In genomic region chr6:5003604-5004372, GRCh38 we compare ENCODE assay signal across 8 cellular contexts. TPM values are rescaled to one million over a fixed set of nuclear protein-coding genes. Genes with fewer than 3 reads are reported as not detected.
DNase-seq lines count a peak whose midpoint lies in the region; ATAC-seq, FAIRE-seq and TF ChIP-seq lines count a peak whose summit lies in the region.

TSS of gene RPP40 (minus strand) at chr6:5004037. CDS start at chr6:5004002, 35 bp downstream.

- H3K4me2 ChIP-seq in HepG2 (ENCODE audit: low read depth, low read length): peak within 1 kb of the TSS; percentile 94

- H3K36me3 ChIP-seq in HepG2 (replicated peaks in 1 of 2; ENCODE audit: control insufficient read depth in 1 of 2, insufficient read depth in 2 of 2, low read length in 2 of 2): peaks cover 8 to 25% of the 10 kb centered on the region in 2 experiments

- H3K27ac ChIP-seq in C4-2B (peak within 1 kb of the TSS; percentile 65), HepG2 (ENCODE audit: extremely low read length, insufficient read depth, low read length) (peak within 1 kb of the TSS; percentile 96)

- WGBS in HepG2 (ENCODE audit: low lambda C conversion rate): under 1% methylated on average over 22 of the region's 64 CpGs

- POLR2A ChIA-PET in HepG2 (lab: Yijun Ruan, JAX): interaction anchor here (0.6 to 2.3 kb wide), 14 partner anchors 10 to 983 kb away, joined by 3 to 26 read pairs (median 6); partner anchors contain the start of gene CDYL

- H3K9ac ChIP-seq in HepG2 (ENCODE audit: insufficient read depth, low read depth, low read length): peak within 1 kb of the TSS; percentile 87

- CTCF ChIA-PET in HepG2 (lab: Yijun Ruan, JAX; ENCODE audit: low intra/inter-chr PET ratio, low total read pairs): interaction anchor here (2.1 kb wide), 1 partner anchor 27 kb away, joined by 7 read pairs; no protein-coding TSS in a partner anchor

- FAIRE-seq in HepG2 (lab: Jason Lieb, UNC): peak; percentile 55

- intact Hi-C loops in HepG2 (cut with micrococcal nuclease; ENCODE audit: unreplicated experiment): loop anchor here (1.0 kb wide), 2 partner anchors 14 to 27 kb away; no protein-coding TSS in a partner anchor

- H2AFZ ChIP-seq in HepG2 (ENCODE audit: low read length): peak within 1 kb of the TSS; percentile 11

- peak within 1 kb of the TSS; percentile 65 to 80 (median 68) for H3K4me3 ChIP-seq in HepG2 (replicated peaks in 1 of 3; ENCODE audit: insufficient read depth in 1 of 3, low read depth in 2 of 3, low read length in 3 of 3)

- no peaks in the 10 kb centered on the region for H3K27me3 ChIP-seq in HepG2 (ENCODE audit: control insufficient read depth in 1 of 2, insufficient read depth in 2 of 2, low read length in 2 of 2)

- in situ Hi-C loops in HepG2 (cut with HindIII; ENCODE audit: extremely low pct_ligation_motif_present, low pct_unique_long_range_greater_than_20kb): no loop called here

- H3K4me1 ChIP-seq in HepG2 (ENCODE audit: insufficient read depth, low read length): peaks cover 38% of the 10 kb centered on the region

- H4K20me1 ChIP-seq in HepG2 (ENCODE audit: insufficient read depth, low read length): no peaks in the 10 kb centered on the region

- TF ChIP-seq RAD21 in HepG2 (CRISPR knock-in tag; IDR thresholded peaks at IDR 0.05): peak; percentile 60; the same call in 1 of the 2 replicates

- TF ChIP-seq CTCF in C4-2B (conservative IDR thresholded peaks at IDR 0.05) (peak; percentile 94), HepG2 (CRISPR knock-in tag; IDR thresholded peaks at IDR 0.05) (peak; percentile 86)

- TF ChIP-seq EP300 in HepG2 (IDR thresholded peaks at IDR 0.05; ENCODE audit: low read depth in 2 of 2, low read length in 2 of 2) (peak in 1 of 2 experiments; percentile 68; a peak in 2 of 4 replicates), HepG2 (CRISPR knock-in tag; IDR thresholded peaks at IDR 0.05; ENCODE audit: borderline replicate concordance) (no peak; the same call in 1 of the 2 replicates)

- DNase-seq in NCI-H526 treated with DMSO at 0.1 percent for 48 hours (lab: John Stamatoyannopoulos, UW): peak; percentile 92
- DNase-seq in activated CD4-positive, alpha-beta T cell treated with anti-CD3 and anti-CD28 coated beads, Interleukin-2, amount 50 U/mL, for 24 hours (ENCODE audit: low read depth in 1 of 2, low spot score in 1 of 2): peak; percentile 98
- peak; percentile 98 for DNase-seq in dermis blood vessel endothelial cell
- peak; percentile 97 for DNase-seq in HepG2 (ENCODE audit: low spot score)
- DNase-seq in stimulated activated CD4-positive, alpha-beta T cell treated with anti-CD3 and anti-CD28 coated beads, Interleukin-4, amount 100 ng/mL, for 1 hour: peak; percentile 99

- TF ChIP-seq POLR2A in HepG2 (IDR thresholded peaks at IDR 0.05; ENCODE audit: insufficient read depth in 1 of 2, low read depth in 2 of 2, low read length in 2 of 2): peak; percentile 69 to 90

- H3K79me2 ChIP-seq in HepG2 (ENCODE audit: insufficient read depth, low read length): peaks cover 7% of the 10 kb centered on the region

- ATAC-seq in GM19328 (IDR thresholded peaks at IDR 0.05; ENCODE audit: unreplicated experiment): peak; percentile 89
- peak; percentile 93 for ATAC-seq in HG03520 (IDR thresholded peaks at IDR 0.05; ENCODE audit: unreplicated experiment)
- ATAC-seq in HepG2: peak; percentile 98

- no peaks in the 10 kb centered on the region for H3K9me3 ChIP-seq in HepG2 (ENCODE audit: low read length)

- no TSS peak for BruUV-seq in HepG2 (replicated peaks; lab: Mats Ljungman, UMichigan)

TF ChIP-seq in HepG2, 621 proteins besides CTCF, POLR2A, EP300 and RAD21 (continues in another document):
- TF ChIP-seq ZNF724P (CRISPR knock-in tag; IDR thresholded peaks at IDR 0.05; ENCODE audit: borderline replicate concordance) (peak; percentile 62), ZNF615 (CRISPR knock-in tag; IDR thresholded peaks at IDR 0.05; ENCODE audit: borderline replicate concordance) (peak; percentile 79), PATZ1 (CRISPR knock-in tag; IDR thresholded peaks at IDR 0.05) (peak; percentile 59), ZIK1 (CRISPR knock-in tag; IDR thresholded peaks at IDR 0.05; ENCODE audit: borderline replicate concordance, low read depth) (peak; percentile 53; the same call in 1 of the 2 replicates), ZHX1 (CRISPR knock-in tag; IDR thresholded peaks at IDR 0.05; ENCODE audit: low read depth) (0 out of 2 replicates have a peak, but pooled peaks have one; percentile 54), CBX5 (CRISPR knock-in tag; IDR thresholded peaks at IDR 0.05; ENCODE audit: borderline replicate concordance) (0 out of 2 replicates have a peak, but pooled peaks have one; percentile 11), SRSF1 (optimal IDR thresholded peaks at IDR 0.05; ENCODE audit: low read depth, low read length) (peak; percentile 29), JARID2 (CRISPR knock-in tag; IDR thresholded peaks at IDR 0.05; ENCODE audit: insufficient replicate concordance) (no peak), HINFP (CRISPR knock-in tag; IDR thresholded peaks at IDR 0.05; ENCODE audit: low read depth) (peak; percentile 54), ZKSCAN5 (CRISPR knock-in tag; IDR thresholded peaks at IDR 0.05) (no peak)

RNA-seq across cellular contexts. Expression of gene RPP40, which starts in this region (rescaled TPM):
- total RNA-seq in dermis blood vessel endothelial cell (13.4 and 15.0 TPM in 2 replicates), HepG2 (2016; rRNA removed; fragmentation: Illumina TruSeq; extraction: Trizol) (41.2 and 64.0 TPM in 2 replicates)
- 6.2 and 9.4 TPM in 2 replicates for total RNA-seq in HepG2 (2016; cell fraction: cytosol; rRNA removed; fragmentation: Illumina TruSeq; extraction: Trizol; ENCODE audit: low read depth)
- 44.8 and 65.5 TPM in 2 replicates for total RNA-seq in HepG2 (2016; cell fraction: insoluble cytoplasmic fraction; rRNA removed; fragmentation: Illumina TruSeq; extraction: Trizol)
- 13.3 and 13.7 TPM in 2 replicates for total RNA-seq in HepG2 (2016; cell fraction: membrane; rRNA removed; fragmentation: Illumina TruSeq; extraction: Trizol)
- total RNA-seq in HepG2 (2016; cell fraction: nucleus; rRNA removed; fragmentation: Illumina TruSeq; extraction: Trizol): 22.1 and 24.0 TPM in 2 replicates
- 18.0 and 19.4 TPM in 2 replicates for polyA plus RNA-seq in HepG2 (2011; rRNA removed)
- polyA plus RNA-seq in HepG2 (2011; cell fraction: cytosol; rRNA removed): 7.7 and 14.3 TPM in 2 replicates
- 6.5 and 6.6 TPM in 2 replicates for polyA plus RNA-seq in HepG2 (2011; cell fraction: nucleus; rRNA removed)
- polyA plus RNA-seq in HepG2 (2012): 26.7 and 29.8 TPM in 2 replicates
- 15.4 and 17.1 TPM in 2 replicates for polyA plus RNA-seq in HepG2 (2016; cell fraction: cytosol; fragmentation: Illumina TruSeq; extraction: Trizol; ENCODE audit: low read depth)
- 66.0 and 77.9 TPM in 2 replicates for polyA plus RNA-seq in HepG2 (2016; cell fraction: insoluble cytoplasmic fraction; fragmentation: Illumina TruSeq; extraction: Trizol; ENCODE audit: low read depth)
- 17.5 and 18.0 TPM in 2 replicates for polyA plus RNA-seq in HepG2 (2016; cell fraction: membrane; fragmentation: Illumina TruSeq; extraction: Trizol; ENCODE audit: low read depth)
- polyA plus RNA-seq in HepG2 (2016; cell fraction: nucleus; fragmentation: Illumina TruSeq; extraction: Trizol; ENCODE audit: insufficient read depth, low read depth): 29.6 and 31.9 TPM in 2 replicates
- 9.4 and 13.4 TPM in 2 replicates for polyA minus RNA-seq in HepG2 (2011; rRNA and poly(A)+ RNA removed; ENCODE audit: low replicate concordance)
- 6.6 and 7.6 TPM in 2 replicates for polyA minus RNA-seq in HepG2 (2011; cell fraction: cytosol; rRNA and poly(A)+ RNA removed)
- polyA minus RNA-seq in HepG2 (2011; cell fraction: nucleus; rRNA and poly(A)+ RNA removed): 24.3 and 26.1 TPM in 2 replicates

Comparison
In these comparisons a context has a peak if more than half of its experiments do, and no peak if none do; other contexts are left out.
1. Peak in every context shown above with its lines: DNase-seq, ATAC-seq, H3K4me3 ChIP-seq and H3K27ac ChIP-seq.